ENCODE assay signal across 24 cellular contexts in genomic region chr9:105320568-105320967, GRCh38.
A peak's percentile ranks its signal among the peaks of the same experiment; 100 is the strongest.
DNase-seq lines count a peak whose midpoint lies in the region; ATAC-seq and TF ChIP-seq lines count a peak whose summit lies in the region.
"Had no signal": no experiment of that assay in that cellular context is flagged by ENCODE, and none has a peak within 500 bp of the region (broad histone marks: within the 10 kb centered on the region; RNA-seq: fewer than 3 reads in every experiment).

No MANE protein-coding gene starts in this region.

- H3K27me3 ChIP-seq in H7 (ENCODE audit: control insufficient read depth, insufficient read depth, low read length) = no peaks in the 10 kb centered on the region
- no peaks in the 10 kb centered on the region for H3K27me3 ChIP-seq in ascending aorta
- H3K27me3 ChIP-seq: SJCRH30 had no signal

- no peaks in the 10 kb centered on the region for H3K9me3 ChIP-seq in ascending aorta
- H3K9me3 ChIP-seq: mucosa of descending colon, SJCRH30 had no signal

- no peaks in the 10 kb centered on the region for H3K4me1 ChIP-seq in ascending aorta
- H3K4me1 ChIP-seq: SJCRH30 had no signal

- no peaks in the 10 kb centered on the region for H3K27me3 Mint-ChIP-seq in natural killer cell (ENCODE audit: low read depth in 2 of 2)
- H3K27me3 Mint-ChIP-seq: activated CD4-positive, alpha-beta T cell treated with anti-CD3 and anti-CD28 coated beads, Interleukin-2, amount 10 ng/mL, durations not matched to agents 24 days and 14 days; activated naive CD4-positive, alpha-beta T cell treated with anti-CD3 and anti-CD28 coated beads, Interleukin-2, amount 50 U/mL, for 24 hours had no signal

- H3K27ac Mint-ChIP-seq in natural killer cell = no peak overlapping the region
- H3K27ac Mint-ChIP-seq: activated CD4-positive, alpha-beta T cell treated with anti-CD3 and anti-CD28 coated beads, Interleukin-2, amount 10 ng/mL, durations not matched to agents 24 days and 14 days; activated naive CD4-positive, alpha-beta T cell treated with anti-CD3 and anti-CD28 coated beads, Interleukin-2, amount 50 U/mL, for 24 hours; H9 had no signal

- no peaks in the 10 kb centered on the region for H3K9me3 Mint-ChIP-seq in natural killer cell
- H3K9me3 Mint-ChIP-seq: activated CD4-positive, alpha-beta T cell treated with anti-CD3 and anti-CD28 coated beads, Interleukin-2, amount 10 ng/mL, durations not matched to agents 24 days and 14 days; activated naive CD4-positive, alpha-beta T cell treated with anti-CD3 and anti-CD28 coated beads, Interleukin-2, amount 50 U/mL, for 24 hours; H9 had no signal

- no peaks in the 10 kb centered on the region for H3K36me3 Mint-ChIP-seq in natural killer cell

- TF ChIP-seq CTCF in GM12865 (IDR thresholded peaks at IDR 0.05; ENCODE audit: insufficient read depth, low read depth, low read length, missing control alignments) (no peak), ascending aorta (IDR thresholded peaks at IDR 0.05) (no peak), natural killer cell (IDR thresholded peaks at IDR 0.05) (no peak)

- no peaks in the 10 kb centered on the region for H3K36me3 ChIP-seq in H7 (replicated peaks; ENCODE audit: control insufficient read depth, insufficient read depth, low read length)
- no peaks in the 10 kb centered on the region for H3K36me3 ChIP-seq in ascending aorta
- H3K36me3 ChIP-seq: SJCRH30 had no signal

- peak; percentile 20 for DNase-seq in GM12865 (ENCODE audit: low read depth)
- no peak for DNase-seq in activated effector memory CD4-positive, alpha-beta T cell treated with Interleukin-2 at 50 U/mL for 16 hours
- no peak for DNase-seq in H7
- DNase-seq in ascending aorta (ENCODE audit: low spot score in 2 of 2) = no peak
- DNase-seq in natural killer cell = no peak
- DNase-seq: 8988T; activated CD4-positive, alpha-beta T cell treated with anti-CD3 and anti-CD28 coated beads, Interleukin-2, amount 10 ng/mL, durations not matched to agents 24 days and 14 days; DMS153; H9; hippocampal formation; MM.1S; mucosa of descending colon; NCI-H1930; NCI-H510A; occipital lobe; SJCRH30; stimulated activated CD4-positive, alpha-beta T cell treated with anti-CD3 and anti-CD28 coated beads, Interleukin-4, amount 100 ng/mL, for 4 hours; T1000 had no signal

- H3K4me3 ChIP-seq in GM12865 (ENCODE audit: low read depth, low read length) = no peak overlapping the region
- no peak overlapping the region for H3K4me3 ChIP-seq in H7 (ENCODE audit: insufficient read depth, low read depth, low read length)
- H3K4me3 ChIP-seq in ascending aorta = no peak overlapping the region
- H3K4me3 ChIP-seq: mucosa of descending colon, SJCRH30 had no signal

- H3K4me3 Mint-ChIP-seq in natural killer cell = no peak overlapping the region
- H3K4me3 Mint-ChIP-seq: activated CD4-positive, alpha-beta T cell treated with anti-CD3 and anti-CD28 coated beads, Interleukin-2, amount 10 ng/mL, durations not matched to agents 24 days and 14 days; activated naive CD4-positive, alpha-beta T cell treated with anti-CD3 and anti-CD28 coated beads, Interleukin-2, amount 50 U/mL, for 24 hours; H9 had no signal

- intact Hi-C loops in ascending aorta (cut with DNase I) = no loop called here
- intact Hi-C loops in natural killer cell (cut with micrococcal nuclease) = no loop called here

- ATAC-seq in GM19463 (IDR thresholded peaks at IDR 0.05; ENCODE audit: unreplicated experiment) (peak; percentile 51), HG02763 (IDR thresholded peaks at IDR 0.05; ENCODE audit: unreplicated experiment) (peak; percentile 71), HG03442 (IDR thresholded peaks at IDR 0.05; ENCODE audit: unreplicated experiment) (peak; percentile 66), natural killer cell (no peak)
- ATAC-seq: HepG2, mucosa of descending colon had no signal

- H3K4me1 Mint-ChIP-seq in natural killer cell = no peaks in the 10 kb centered on the region
- H3K4me1 Mint-ChIP-seq: activated CD4-positive, alpha-beta T cell treated with anti-CD3 and anti-CD28 coated beads, Interleukin-2, amount 10 ng/mL, durations not matched to agents 24 days and 14 days; activated naive CD4-positive, alpha-beta T cell treated with anti-CD3 and anti-CD28 coated beads, Interleukin-2, amount 50 U/mL, for 24 hours; H9 had no signal

- H3K27ac ChIP-seq in ascending aorta = no peak overlapping the region
- H3K27ac ChIP-seq: C4-2B, SJCRH30 had no signal

Comparison
In these comparisons a context has a peak if more than half of its experiments do, and no peak if none do; other contexts are left out.
1. ATAC-seq: peak in GM19463 (single experiment), HG02763 (single experiment) and HG03442 (single experiment); none in natural killer cell (0 of 3).